8 cellular contexts compared by ENCODE assay signal in the genomic region with DNA sequence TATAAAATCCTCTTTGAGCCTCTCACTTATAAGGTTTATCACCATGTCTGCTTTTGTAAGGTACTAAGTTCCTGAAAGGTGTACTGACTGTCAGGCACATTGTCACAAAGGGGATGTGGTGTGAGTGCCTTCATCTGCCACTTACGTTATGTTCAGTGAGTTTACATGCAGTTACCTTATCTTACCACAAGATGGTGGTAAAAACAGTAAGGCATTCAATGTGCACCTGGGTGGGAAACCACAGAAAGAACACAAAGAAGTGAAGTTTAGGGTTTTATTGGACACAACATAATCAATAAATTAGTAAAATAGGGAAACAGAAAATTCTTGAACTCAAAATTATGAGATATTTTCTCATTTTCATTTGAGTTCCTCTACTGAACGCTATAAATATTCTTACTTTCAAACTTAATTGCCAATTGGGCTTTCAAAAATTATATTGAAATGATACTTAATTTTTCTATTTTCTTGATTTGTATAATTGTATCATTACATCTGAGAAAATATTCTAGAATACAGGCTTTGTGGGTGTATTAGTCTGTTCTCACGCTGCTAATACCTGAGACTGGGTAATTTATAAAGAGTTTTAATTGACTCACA.
A peak's percentile ranks its signal among the peaks of the same experiment; 100 is the strongest.
DNase-seq lines count a peak whose midpoint lies in the region; ATAC-seq, FAIRE-seq and TF ChIP-seq lines count a peak whose summit lies in the region.

No MANE protein-coding gene starts in this region.

- no peaks in the 10 kb centered on the region for H3K79me2 ChIP-seq in mammary epithelial cell (ENCODE audit: insufficient read depth, low read length)
- H3K79me2 ChIP-seq in HepG2 (ENCODE audit: insufficient read depth, low read length): no peaks in the 10 kb centered on the region

- BruUV-seq in mammary epithelial cell (replicated peaks; lab: Mats Ljungman, UMichigan) (no TSS peak), HepG2 (replicated peaks; lab: Mats Ljungman, UMichigan) (no TSS peak)

- no peak for TF ChIP-seq RAD21 in HepG2 (CRISPR knock-in tag; IDR thresholded peaks at IDR 0.05)

- in situ Hi-C loops in mammary epithelial cell (cut with MboI; ENCODE audit: low sequenced_read_pairs in 2 of 2) (loop anchor here in 1 of 2 donors (25.0 kb wide), 1 partner anchor 659 kb away; the partner anchor contains the start of gene PCDH7), HepG2 (cut with HindIII; ENCODE audit: extremely low pct_ligation_motif_present, low pct_unique_long_range_greater_than_20kb) (no loop called here)

- WGBS in mammary epithelial cell (ENCODE audit: low coverage, missing lambda C conversion rate): 64% methylated on average over 3 of the region's 3 CpGs
- WGBS in HepG2 (ENCODE audit: low lambda C conversion rate): under 1% methylated on average over 3 of the region's 3 CpGs

- H3K4me1 ChIP-seq in mammary epithelial cell (ENCODE audit: insufficient read depth, low read length): no peaks in the 10 kb centered on the region
- H3K4me1 ChIP-seq in HepG2 (ENCODE audit: insufficient read depth, low read length): no peaks in the 10 kb centered on the region

- H4K20me1 ChIP-seq in mammary epithelial cell (ENCODE audit: insufficient read depth, low read length) (no peaks in the 10 kb centered on the region), HepG2 (ENCODE audit: insufficient read depth, low read length) (no peaks in the 10 kb centered on the region)

- H3K4me3 Mint-ChIP-seq in effector memory CD8-positive, alpha-beta T cell: no peak overlapping the region

- H3K27me3 ChIP-seq in mammary epithelial cell (ENCODE audit: insufficient read depth, low read length): no peaks in the 10 kb centered on the region
- no peaks in the 10 kb centered on the region for H3K27me3 ChIP-seq in HepG2 (ENCODE audit: control insufficient read depth in 1 of 2, insufficient read depth in 2 of 2, low read length in 2 of 2)

- no peak for TF ChIP-seq POLR2A in HepG2 (IDR thresholded peaks at IDR 0.05; ENCODE audit: insufficient read depth in 1 of 2, low read depth in 2 of 2, low read length in 2 of 2)

- ATAC-seq in GM19328 (IDR thresholded peaks at IDR 0.05; ENCODE audit: unreplicated experiment): peak; percentile 94
- ATAC-seq in HG03280 (IDR thresholded peaks at IDR 0.05; ENCODE audit: unreplicated experiment): peak; percentile 84
- peak; percentile 81 for ATAC-seq in HepG2
- ATAC-seq in effector memory CD8-positive, alpha-beta T cell (replicated peaks): no peak

- H3K9ac ChIP-seq in mammary epithelial cell (ENCODE audit: insufficient read depth, low read length) (no peak overlapping the region), HepG2 (ENCODE audit: insufficient read depth, low read depth, low read length) (no peak overlapping the region)

- H2AFZ ChIP-seq in mammary epithelial cell (ENCODE audit: low read depth, low read length) (no peak overlapping the region), HepG2 (ENCODE audit: low read length) (no peak overlapping the region)

- H3K27me3 Mint-ChIP-seq in effector memory CD8-positive, alpha-beta T cell: no peaks in the 10 kb centered on the region

- peaks cover 0 to 4% of the 10 kb centered on the region in 2 donors for H3K9me3 Mint-ChIP-seq in effector memory CD8-positive, alpha-beta T cell

- H3K4me2 ChIP-seq in mammary epithelial cell (ENCODE audit: insufficient read depth, low read depth, low read length) (no peak overlapping the region), HepG2 (ENCODE audit: low read depth, low read length) (no peak overlapping the region)

- no peak overlapping the region for H3K27ac Mint-ChIP-seq in effector memory CD8-positive, alpha-beta T cell

- dilution Hi-C loops in mammary epithelial cell (cut with HindIII; ENCODE audit: low sequenced_read_pairs): no loop called here

- no peaks in the 10 kb centered on the region for H3K36me3 Mint-ChIP-seq in effector memory CD8-positive, alpha-beta T cell (ENCODE audit: insufficient read depth)

- POLR2A ChIA-PET in HepG2 (lab: Yijun Ruan, JAX): no interaction called here

- H3K27ac ChIP-seq in mammary epithelial cell (ENCODE audit: insufficient read depth, low read depth, low read length): no peak overlapping the region
- no peak overlapping the region for H3K27ac ChIP-seq in HepG2 (ENCODE audit: extremely low read length, insufficient read depth, low read length)

- peak; percentile 83 for FAIRE-seq in HepG2 (lab: Jason Lieb, UNC)

- no peak overlapping the region for H3K4me3 ChIP-seq in mammary epithelial cell (replicated peaks in 1 of 3; ENCODE audit: insufficient read depth in 1 of 3, low read depth in 2 of 3, low read length in 3 of 3)
- H3K4me3 ChIP-seq in HepG2 (replicated peaks in 1 of 3; ENCODE audit: insufficient read depth in 1 of 3, low read depth in 2 of 3, low read length in 3 of 3): no peak overlapping the region

- TF ChIP-seq EP300 in HepG2 (IDR thresholded peaks at IDR 0.05; ENCODE audit: low read depth in 2 of 2, low read length in 2 of 2) (no peak), HepG2 (CRISPR knock-in tag; IDR thresholded peaks at IDR 0.05; ENCODE audit: borderline replicate concordance) (no peak)

- CTCF ChIA-PET in mammary epithelial cell (lab: Charles Lee; ENCODE audit: low non-redundant PET) (no interaction called here), HepG2 (lab: Yijun Ruan, JAX; ENCODE audit: low intra/inter-chr PET ratio, low total read pairs) (no interaction called here)

- H3K9me3 ChIP-seq in mammary epithelial cell (replicated peaks; ENCODE audit: insufficient read depth, low read length) (no peaks in the 10 kb centered on the region), HepG2 (ENCODE audit: low read length) (no peaks in the 10 kb centered on the region)

- no peaks in the 10 kb centered on the region for H3K4me1 Mint-ChIP-seq in effector memory CD8-positive, alpha-beta T cell (ENCODE audit: low read depth in 2 of 2)

- H3K36me3 ChIP-seq in mammary epithelial cell (ENCODE audit: insufficient read depth, low read length) (no peaks in the 10 kb centered on the region), HepG2 (replicated peaks in 1 of 2; ENCODE audit: control insufficient read depth in 1 of 2, insufficient read depth in 2 of 2, low read length in 2 of 2) (no peaks in the 10 kb centered on the region)

- TF ChIP-seq CTCF in mammary epithelial cell (conservative IDR thresholded peaks at IDR 0.05 in 1 of 2, IDR thresholded peaks at IDR 0.05 in 1 of 2; ENCODE audit: extremely low read depth in 1 of 2, insufficient read depth in 1 of 2, low read depth in 1 of 2, low read length in 2 of 2) (peak; percentile 66 to 84), HepG2 (CRISPR knock-in tag; IDR thresholded peaks at IDR 0.05) (peak; percentile 74)

- DNase-seq in D341Med (ENCODE audit: low spot score) (peak; percentile 64), NCI-H460 (ENCODE audit: extremely low read depth, low read depth) (peak; percentile 42), mammary epithelial cell (peak; percentile 12), HepG2 (ENCODE audit: low spot score) (peak; percentile 37)
- DNase-seq in effector memory CD8-positive, alpha-beta T cell: no peak
- no peak for DNase-seq in activated CD4-positive, CD25-positive, alpha-beta regulatory T cell (lab: John Stamatoyannopoulos, UW)

- intact Hi-C loops in mammary epithelial cell (cut with micrococcal nuclease): loop anchor here (1.0 to 2.0 kb wide), 3 partner anchors 303 to 898 kb away; no protein-coding TSS in a partner anchor
- intact Hi-C loops in HepG2 (cut with micrococcal nuclease; ENCODE audit: unreplicated experiment): loop anchor here (1.0 kb wide), 2 partner anchors 71 to 303 kb away; no protein-coding TSS in a partner anchor

TF ChIP-seq in HepG2, 621 proteins besides CTCF, POLR2A, EP300 and RAD21:
- TF ChIP-seq, protein P1, sequence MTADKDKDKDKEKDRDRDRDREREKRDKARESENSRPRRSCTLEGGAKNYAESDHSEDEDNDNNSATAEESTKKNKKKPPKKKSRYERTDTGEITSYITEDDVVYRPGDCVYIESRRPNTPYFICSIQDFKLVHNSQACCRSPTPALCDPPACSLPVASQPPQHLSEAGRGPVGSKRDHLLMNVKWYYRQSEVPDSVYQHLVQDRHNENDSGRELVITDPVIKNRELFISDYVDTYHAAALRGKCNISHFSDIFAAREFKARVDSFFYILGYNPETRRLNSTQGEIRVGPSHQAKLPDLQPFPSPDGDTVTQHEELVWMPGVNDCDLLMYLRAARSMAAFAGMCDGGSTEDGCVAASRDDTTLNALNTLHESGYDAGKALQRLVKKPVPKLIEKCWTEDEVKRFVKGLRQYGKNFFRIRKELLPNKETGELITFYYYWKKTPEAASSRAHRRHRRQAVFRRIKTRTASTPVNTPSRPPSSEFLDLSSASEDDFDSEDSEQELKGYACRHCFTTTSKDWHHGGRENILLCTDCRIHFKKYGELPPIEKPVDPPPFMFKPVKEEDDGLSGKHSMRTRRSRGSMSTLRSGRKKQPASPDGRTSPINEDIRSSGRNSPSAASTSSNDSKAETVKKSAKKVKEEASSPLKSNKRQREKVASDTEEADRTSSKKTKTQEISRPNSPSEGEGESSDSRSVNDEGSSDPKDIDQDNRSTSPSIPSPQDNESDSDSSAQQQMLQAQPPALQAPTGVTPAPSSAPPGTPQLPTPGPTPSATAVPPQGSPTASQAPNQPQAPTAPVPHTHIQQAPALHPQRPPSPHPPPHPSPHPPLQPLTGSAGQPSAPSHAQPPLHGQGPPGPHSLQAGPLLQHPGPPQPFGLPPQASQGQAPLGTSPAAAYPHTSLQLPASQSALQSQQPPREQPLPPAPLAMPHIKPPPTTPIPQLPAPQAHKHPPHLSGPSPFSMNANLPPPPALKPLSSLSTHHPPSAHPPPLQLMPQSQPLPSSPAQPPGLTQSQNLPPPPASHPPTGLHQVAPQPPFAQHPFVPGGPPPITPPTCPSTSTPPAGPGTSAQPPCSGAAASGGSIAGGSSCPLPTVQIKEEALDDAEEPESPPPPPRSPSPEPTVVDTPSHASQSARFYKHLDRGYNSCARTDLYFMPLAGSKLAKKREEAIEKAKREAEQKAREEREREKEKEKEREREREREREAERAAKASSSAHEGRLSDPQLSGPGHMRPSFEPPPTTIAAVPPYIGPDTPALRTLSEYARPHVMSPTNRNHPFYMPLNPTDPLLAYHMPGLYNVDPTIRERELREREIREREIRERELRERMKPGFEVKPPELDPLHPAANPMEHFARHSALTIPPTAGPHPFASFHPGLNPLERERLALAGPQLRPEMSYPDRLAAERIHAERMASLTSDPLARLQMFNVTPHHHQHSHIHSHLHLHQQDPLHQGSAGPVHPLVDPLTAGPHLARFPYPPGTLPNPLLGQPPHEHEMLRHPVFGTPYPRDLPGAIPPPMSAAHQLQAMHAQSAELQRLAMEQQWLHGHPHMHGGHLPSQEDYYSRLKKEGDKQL (CRISPR knock-in tag; IDR thresholded peaks at IDR 0.05; ENCODE audit: low read depth): no peak
- peak; percentile 58 for TF ChIP-seq SMC3 (IDR thresholded peaks at IDR 0.05; ENCODE audit: low read length)
- peak; percentile 52 for TF ChIP-seq STAG1 (CRISPR knock-in tag; IDR thresholded peaks at IDR 0.05)
- TF ChIP-seq DNMT1 (CRISPR knock-in tag; IDR thresholded peaks at IDR 0.05): no peak

Comparison
In these comparisons a context has a peak if more than half of its experiments do, and no peak if none do; other contexts are left out.
1. DNase-seq: peak in D341Med (single experiment), NCI-H460 (single experiment), mammary epithelial cell (single experiment) and HepG2 (single experiment); none in effector memory CD8-positive, alpha-beta T cell (0 of 3) and activated CD4-positive, CD25-positive, alpha-beta regulatory T cell (0 of 4).